20 cellular contexts compared by ENCODE assay signal in the genomic region with DNA sequence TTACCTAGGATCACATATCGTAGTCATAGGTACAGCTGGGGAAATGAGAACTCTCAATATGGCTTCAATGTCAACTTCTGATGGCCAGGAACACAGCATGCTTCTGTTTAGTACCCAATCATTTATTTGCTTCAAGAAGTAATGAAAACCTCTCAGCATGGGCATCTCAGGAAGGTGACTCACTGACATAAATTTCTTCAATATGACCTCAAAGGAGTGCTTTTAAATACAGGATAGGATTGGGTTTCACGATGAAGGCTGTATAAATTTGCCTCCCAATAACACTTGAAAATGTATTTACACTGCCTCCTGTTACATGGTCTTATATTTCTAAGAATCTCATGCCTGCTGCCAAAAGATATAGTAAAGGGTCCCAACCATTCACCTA. TPM values are rescaled to one million over a fixed set of nuclear protein-coding genes. Genes with fewer than 3 reads are reported as not detected.
DNase-seq lines count a peak whose midpoint lies in the region; ATAC-seq, FAIRE-seq and TF ChIP-seq lines count a peak whose summit lies in the region.
"Had no signal": no experiment of that assay in that cellular context is flagged by ENCODE, and none has a peak within 500 bp of the region (broad histone marks: within the 10 kb centered on the region; RNA-seq: fewer than 3 reads in every experiment).

No MANE protein-coding gene starts in this region.

- H3K4me3 Mint-ChIP-seq in astrocyte (ENCODE audit: unreplicated experiment) (no peak overlapping the region), T-cell (no peak overlapping the region)

- DNase-seq in A673 (ENCODE audit: low spot score), result peak; percentile 68
- DNase-seq in astrocyte (ENCODE audit: low read depth), result no peak
- DNase-seq in fibroblast of peridontal ligament (ENCODE audit: extremely low read depth), result peak; percentile 60
- DNase-seq in HPDE6-E6E7 (ENCODE audit: extremely low spot score), result no peak
- DNase-seq in T-cell, result no peak
- no peak for DNase-seq in omental fat pad (ENCODE audit: low spot score)
- no peak for DNase-seq in testis
- DNase-seq: 8988T, COR-L47, DMS153, HCEC 1CT, KBM-7, NCI-H1436 treated with DMSO at 0.1 percent for 48 hours, NCI-H2081 treated with DMSO at 0.1 percent for 48 hours, NCI-H2227 treated with DMSO at 0.1 percent for 48 hours, NCI-H524, Right ventricle myocardium superior had no signal

- H3K27ac Mint-ChIP-seq in astrocyte (ENCODE audit: unreplicated experiment), result no peak overlapping the region
- no peak overlapping the region for H3K27ac Mint-ChIP-seq in T-cell

- peaks cover 20% of the 10 kb centered on the region for H3K4me1 ChIP-seq in A673 (ENCODE audit: insufficient read depth, low read length, poor library complexity, severe bottlenecking)
- H3K4me1 ChIP-seq in HEK293 (ENCODE audit: control insufficient read depth, insufficient read depth, low read length), result peaks cover 13% of the 10 kb centered on the region
- no peaks in the 10 kb centered on the region for H3K4me1 ChIP-seq in astrocyte (ENCODE audit: insufficient read depth, low read length)
- no peaks in the 10 kb centered on the region for H3K4me1 ChIP-seq in testis

- H3K36me3 ChIP-seq in A673 (ENCODE audit: insufficient read depth, low read length, poor library complexity, severe bottlenecking), result no peaks in the 10 kb centered on the region
- H3K36me3 ChIP-seq in HEK293 (ENCODE audit: control insufficient read depth in 2 of 2, insufficient read depth in 1 of 2, low read length in 2 of 2), result no peaks in the 10 kb centered on the region
- H3K36me3 ChIP-seq in astrocyte (ENCODE audit: insufficient read depth, low read length), result no peaks in the 10 kb centered on the region
- no peaks in the 10 kb centered on the region for H3K36me3 ChIP-seq in testis (ENCODE audit: low read depth, missing control alignments)

- intact Hi-C loops in A673 (cut with micrococcal nuclease; ENCODE audit: unreplicated experiment), result no loop called here
- intact Hi-C loops in testis (cut with DNase I; ENCODE audit: low total_unique reads), result no loop called here

- no peaks in the 10 kb centered on the region for H4K20me1 ChIP-seq in astrocyte (ENCODE audit: insufficient read depth, low read length)

- H3K27me3 ChIP-seq in A673 (replicated peaks; ENCODE audit: insufficient read depth, low read depth, low read length, poor library complexity) (no peaks in the 10 kb centered on the region), astrocyte (ENCODE audit: insufficient read depth, low read length) (no peaks in the 10 kb centered on the region), testis (no peaks in the 10 kb centered on the region)

- H3K9ac ChIP-seq in astrocyte (ENCODE audit: low read length), result no peak overlapping the region

- no peak for ATAC-seq in T-cell (replicated peaks in 1 of 4)
- ATAC-seq in omental fat pad (ENCODE audit: low FRiP score), result no peak
- ATAC-seq: Panc1 had no signal

- no peak overlapping the region for H2AFZ ChIP-seq in astrocyte (ENCODE audit: low read depth, low read length)

- H3K4me3 ChIP-seq in A673 (ENCODE audit: low read depth, low read length, poor library complexity, severe bottlenecking) (no peak overlapping the region), HEK293 (ENCODE audit: low read depth, low read length) (no peak overlapping the region), astrocyte (ENCODE audit: insufficient read depth, low read depth, low read length) (no peak overlapping the region), testis (no peak overlapping the region)
- H3K4me3 ChIP-seq: SK-N-MC had no signal

- no peak overlapping the region for H3K27ac ChIP-seq in A673 (ENCODE audit: low read depth, low read length, poor library complexity, severe bottlenecking)
- no peak overlapping the region; the same call in 1 of the 2 replicates for H3K27ac ChIP-seq in HEK293 (ENCODE audit: extremely low read depth, low read depth, low read length)
- H3K27ac ChIP-seq in astrocyte (ENCODE audit: low read depth, low read length), result no peak overlapping the region
- no peak overlapping the region for H3K27ac ChIP-seq in testis
- H3K27ac ChIP-seq: SK-N-MC had no signal

- H3K36me3 Mint-ChIP-seq in astrocyte (ENCODE audit: low read depth, unreplicated experiment) (no peaks in the 10 kb centered on the region), T-cell (no peaks in the 10 kb centered on the region)

- H3K4me1 Mint-ChIP-seq in astrocyte (ENCODE audit: low read depth, unreplicated experiment), result no peaks in the 10 kb centered on the region
- no peaks in the 10 kb centered on the region for H3K4me1 Mint-ChIP-seq in T-cell

- CTCF ChIA-PET in A673 (lab: Charles Lee), result no interaction called here
- CTCF ChIA-PET in HEK293 (lab: Yijun Ruan, JAX), result no interaction called here
- CTCF ChIA-PET in T-cell (lab: Charles Lee), result no interaction called here

- BruUV-seq in A673 (replicated peaks; lab: Mats Ljungman, UMichigan), result no TSS peak

- POLR2A ChIA-PET in A673 (lab: Charles Lee; ENCODE audit: low non-redundant PET) (no interaction called here), HEK293 (lab: Yijun Ruan, JAX) (no interaction called here), T-cell (lab: Charles Lee) (no interaction called here)

- no peak for TF ChIP-seq CTCF in A673 (conservative IDR thresholded peaks at IDR 0.05; ENCODE audit: low read depth, low read length)
- TF ChIP-seq CTCF in HEK293 (tag by site-specific recombination; IDR thresholded peaks at IDR 0.05), result no peak
- no peak for TF ChIP-seq CTCF in astrocyte (IDR thresholded peaks at IDR 0.05; ENCODE audit: insufficient read depth, low read depth, low read length)
- no peak for TF ChIP-seq CTCF in omental fat pad (IDR thresholded peaks at IDR 0.05)
- no peak for TF ChIP-seq CTCF in testis (IDR thresholded peaks at IDR 0.05)

- H3K9me3 Mint-ChIP-seq in astrocyte (ENCODE audit: unreplicated experiment) (no peaks in the 10 kb centered on the region), T-cell (no peaks in the 10 kb centered on the region)

- no peaks in the 10 kb centered on the region for H3K79me2 ChIP-seq in astrocyte (ENCODE audit: insufficient read depth, low read length)

- H3K9me3 ChIP-seq in A673 (ENCODE audit: low read depth, low read length, poor library complexity, severe bottlenecking) (no peaks in the 10 kb centered on the region), HEK293 (ENCODE audit: control insufficient read depth, insufficient read depth, low read depth, low read length) (no peaks in the 10 kb centered on the region), astrocyte (ENCODE audit: insufficient read depth, low read depth, low read length) (no peaks in the 10 kb centered on the region), testis (no peaks in the 10 kb centered on the region)

- WGBS in testis, 2 donors, result 84 to 97% methylated on average over 2 of the region's 2 CpGs

- FAIRE-seq in astrocyte (lab: Jason Lieb, UNC), result peak; percentile 13

- no peak overlapping the region for H3K4me2 ChIP-seq in astrocyte (ENCODE audit: low read length)

- no peaks in the 10 kb centered on the region for H3K27me3 Mint-ChIP-seq in astrocyte (ENCODE audit: low read depth, unreplicated experiment)
- peaks cover 8 to 14% of the 10 kb centered on the region in 2 donors for H3K27me3 Mint-ChIP-seq in T-cell

- no peak for TF ChIP-seq POLR2A in testis (IDR thresholded peaks at IDR 0.05)

TF ChIP-seq in HEK293, 187 proteins besides CTCF, POLR2A, EP300 and RAD21 (continues in another document):
- TF ChIP-seq TCF7L2 (IDR thresholded peaks at IDR 0.05; ENCODE audit: borderline replicate concordance, low read depth, low read length) (no peak), ZSCAN23 (tag by site-specific recombination; IDR thresholded peaks at IDR 0.05) (peak; percentile 86; the same call in 1 of the 2 replicates), ZSCAN30 (tag by site-specific recombination; IDR thresholded peaks at IDR 0.05) (peak; percentile 97), ZNF747 (tag by site-specific recombination; IDR thresholded peaks at IDR 0.05) (no peak), ZBTB20 (tag by site-specific recombination; IDR thresholded peaks at IDR 0.05) (peak; percentile 71)
- TF ChIP-seq, protein P1, sequence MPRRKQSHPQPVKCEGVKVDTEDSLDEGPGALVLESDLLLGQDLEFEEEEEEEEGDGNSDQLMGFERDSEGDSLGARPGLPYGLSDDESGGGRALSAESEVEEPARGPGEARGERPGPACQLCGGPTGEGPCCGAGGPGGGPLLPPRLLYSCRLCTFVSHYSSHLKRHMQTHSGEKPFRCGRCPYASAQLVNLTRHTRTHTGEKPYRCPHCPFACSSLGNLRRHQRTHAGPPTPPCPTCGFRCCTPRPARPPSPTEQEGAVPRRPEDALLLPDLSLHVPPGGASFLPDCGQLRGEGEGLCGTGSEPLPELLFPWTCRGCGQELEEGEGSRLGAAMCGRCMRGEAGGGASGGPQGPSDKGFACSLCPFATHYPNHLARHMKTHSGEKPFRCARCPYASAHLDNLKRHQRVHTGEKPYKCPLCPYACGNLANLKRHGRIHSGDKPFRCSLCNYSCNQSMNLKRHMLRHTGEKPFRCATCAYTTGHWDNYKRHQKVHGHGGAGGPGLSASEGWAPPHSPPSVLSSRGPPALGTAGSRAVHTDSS (tag by site-specific recombination; IDR thresholded peaks at IDR 0.05), result peak; percentile 70
- TF ChIP-seq, protein P2, sequence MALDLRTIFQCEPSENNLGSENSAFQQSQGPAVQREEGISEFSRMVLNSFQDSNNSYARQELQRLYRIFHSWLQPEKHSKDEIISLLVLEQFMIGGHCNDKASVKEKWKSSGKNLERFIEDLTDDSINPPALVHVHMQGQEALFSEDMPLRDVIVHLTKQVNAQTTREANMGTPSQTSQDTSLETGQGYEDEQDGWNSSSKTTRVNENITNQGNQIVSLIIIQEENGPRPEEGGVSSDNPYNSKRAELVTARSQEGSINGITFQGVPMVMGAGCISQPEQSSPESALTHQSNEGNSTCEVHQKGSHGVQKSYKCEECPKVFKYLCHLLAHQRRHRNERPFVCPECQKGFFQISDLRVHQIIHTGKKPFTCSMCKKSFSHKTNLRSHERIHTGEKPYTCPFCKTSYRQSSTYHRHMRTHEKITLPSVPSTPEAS (tag by site-specific recombination; IDR thresholded peaks at IDR 0.05), result peak; percentile 44; the same call in 1 of the 2 replicates
- TF ChIP-seq, protein P3, sequence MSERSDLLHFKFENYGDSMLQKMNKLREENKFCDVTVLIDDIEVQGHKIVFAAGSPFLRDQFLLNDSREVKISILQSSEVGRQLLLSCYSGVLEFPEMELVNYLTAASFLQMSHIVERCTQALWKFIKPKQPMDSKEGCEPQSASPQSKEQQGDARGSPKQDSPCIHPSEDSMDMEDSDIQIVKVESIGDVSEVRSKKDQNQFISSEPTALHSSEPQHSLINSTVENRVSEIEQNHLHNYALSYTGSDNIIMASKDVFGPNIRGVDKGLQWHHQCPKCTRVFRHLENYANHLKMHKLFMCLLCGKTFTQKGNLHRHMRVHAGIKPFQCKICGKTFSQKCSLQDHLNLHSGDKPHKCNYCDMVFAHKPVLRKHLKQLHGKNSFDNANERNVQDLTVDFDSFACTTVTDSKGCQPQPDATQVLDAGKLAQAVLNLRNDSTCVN (tag by site-specific recombination; optimal IDR thresholded peaks at IDR 0.05), result no peak

RNA-seq across cellular contexts. Expression of a gene that starts 15.1 kb away (rescaled TPM):
- total RNA-seq in A673 (2021), result 0.07 TPM in 1 of 2 replicates, not detected in the other
- not detected in 2 replicates for total RNA-seq in astrocyte
- under 1 TPM in 3 of 5 donors, not detected in 2; 0.03 to 0.06 (median 0.06) TPM for total RNA-seq in T-cell
- 10 to 100 TPM in 1 of 4 donors, 1 to 10 TPM in 3; 1.1 to 13.9 (median 2.2) TPM for total RNA-seq in omental fat pad
- under 1 TPM; 0.68 to 0.79 TPM for total RNA-seq in testis
- 6.9 TPM for polyA plus RNA-seq in testis (ENCODE audit: insufficient read depth, low read depth, low replicate concordance)

Comparison
In these comparisons a context has a peak if more than half of its experiments do, and no peak if none do; other contexts are left out.
1. DNase-seq: peak in A673 (single experiment) and fibroblast of peridontal ligament (single experiment); none in astrocyte (single experiment), HPDE6-E6E7 (single experiment), T-cell (0 of 34), omental fat pad (single experiment) and testis (single experiment).